Comparison of ENCODE assay signal across 16 cellular contexts in the genomic region with DNA sequence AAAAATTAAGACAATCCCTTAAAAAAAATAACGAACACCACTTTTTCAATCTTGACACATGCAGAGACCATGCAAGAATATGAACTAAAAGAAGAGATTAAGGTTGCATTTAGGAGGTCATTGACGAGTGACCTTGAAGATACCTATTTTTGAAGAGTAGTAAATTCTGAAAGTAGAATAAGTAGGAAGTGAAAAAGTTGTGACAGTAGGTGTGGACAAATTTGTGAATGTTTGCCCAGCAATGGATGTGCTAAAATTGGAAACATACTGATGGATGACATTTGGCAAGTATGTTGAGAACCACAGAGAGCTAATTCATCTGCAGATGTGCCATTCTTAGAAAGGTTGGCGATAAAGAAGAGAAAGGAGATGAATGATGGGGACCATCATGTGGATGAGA.
DNase-seq lines count a peak whose midpoint lies in the region; ATAC-seq, FAIRE-seq and TF ChIP-seq lines count a peak whose summit lies in the region.
"Had no signal": no experiment of that assay in that cellular context is flagged by ENCODE, and none has a peak within 500 bp of the region (broad histone marks: within the 10 kb centered on the region; RNA-seq: fewer than 3 reads in every experiment).

No MANE protein-coding gene starts in this region.

- no peak for TF ChIP-seq CTCF in GM12878 (IDR thresholded peaks at IDR 0.05 in 2 of 3, conservative IDR thresholded peaks at IDR 0.05 in 1 of 3; ENCODE audit: control insufficient read depth in 2 of 3, extremely low read depth in 1 of 3, insufficient read depth in 1 of 3, low read depth in 3 of 3, low read length in 3 of 3)

- no peaks in the 10 kb centered on the region for H3K9me3 Mint-ChIP-seq in T-helper 2 cell treated with Interferon-gamma antibody and Interleukin-4, amounts not matched to agents 5 μg/mL and 100 μg/mL, for 36 hours

- in situ Hi-C loops in GM12878 (cut with MboI) = loop anchor here (10.0 to 25.0 kb wide), 2 partner anchors 306 to 1189 kb away; a partner anchor contains a TSS

- ATAC-seq in GM18508 (IDR thresholded peaks at IDR 0.05; ENCODE audit: insufficient read depth, unreplicated experiment) = peak; percentile 58
- ATAC-seq in GM19351 (IDR thresholded peaks at IDR 0.05; ENCODE audit: unreplicated experiment) = peak; percentile 78
- peak; percentile 62 for ATAC-seq in HG02852 (IDR thresholded peaks at IDR 0.05; ENCODE audit: unreplicated experiment)
- ATAC-seq in GM12878 = peak; percentile 64
- ATAC-seq: HCT116 had no signal

- TF ChIP-seq RAD21 in GM12878 (IDR thresholded peaks at IDR 0.05; ENCODE audit: insufficient read depth, low read depth, low read length) = no peak

- H4K20me1 ChIP-seq in GM12878 (ENCODE audit: control insufficient read depth, insufficient read depth) = no peaks in the 10 kb centered on the region

- no peak overlapping the region for H3K9ac ChIP-seq in GM12878 (ENCODE audit: control insufficient read depth, insufficient read depth, low read length)

- 30% methylated on average over 3 of the region's 3 CpGs for WGBS in GM12878 (ENCODE audit: insufficient coverage, insufficient replicate concordance, low lambda C conversion rate, missing lambda C conversion rate)

- H3K27ac ChIP-seq in GM12878 (ENCODE audit: control insufficient read depth, insufficient read depth) = no peak overlapping the region

- no peak for TF ChIP-seq POLR2A in GM12878 (IDR thresholded peaks at IDR 0.05; ENCODE audit: low read depth, low read length)

- SMC1A ChIA-PET in GM12878 (lab: Charles Lee; ENCODE audit: uncharacterized antibody, unreplicated experiment) = interaction anchor here (1.7 kb wide), 1 partner anchor 9 kb away, joined by 6 read pairs; no protein-coding TSS in a partner anchor

- no peak overlapping the region for H2AFZ ChIP-seq in GM12878 (ENCODE audit: control insufficient read depth, low read depth, low read length)

- no peaks in the 10 kb centered on the region for H3K36me3 Mint-ChIP-seq in T-helper 2 cell treated with Interferon-gamma antibody and Interleukin-4, amounts not matched to agents 5 μg/mL and 100 μg/mL, for 36 hours (ENCODE audit: low read depth)
- H3K36me3 Mint-ChIP-seq: CD14-positive monocyte had no signal

- no peaks in the 10 kb centered on the region for H3K27me3 Mint-ChIP-seq in T-helper 2 cell treated with Interferon-gamma antibody and Interleukin-4, amounts not matched to agents 5 μg/mL and 100 μg/mL, for 36 hours (ENCODE audit: low read depth)

- no peaks in the 10 kb centered on the region for H3K4me1 ChIP-seq in GM12878 (ENCODE audit: control insufficient read depth, insufficient read depth, low read length)

- H3K4me3 Mint-ChIP-seq in T-helper 2 cell treated with Interferon-gamma antibody and Interleukin-4, amounts not matched to agents 5 μg/mL and 100 μg/mL, for 36 hours = no peak overlapping the region
- H3K4me3 Mint-ChIP-seq: CD14-positive monocyte had no signal

- no peak overlapping the region for H3K4me3 ChIP-seq in GM12878

- H3K4me2 ChIP-seq in GM12878 (ENCODE audit: control insufficient read depth, insufficient read depth) = no peak overlapping the region

- DNase-seq in GM12878 (ENCODE audit: low read depth, low spot score) (no peak), epidermal melanocyte (ENCODE audit: insufficient read length, low spot score) (no peak)
- DNase-seq in T-helper 2 cell treated with Interferon-gamma antibody and Interleukin-4, amounts not matched to agents 5 μg/mL and 100 μg/mL, for 36 hours (ENCODE audit: low spot score) = no peak
- no peak for DNase-seq in activated CD8-positive, alpha-beta memory T cell treated with anti-CD3 and anti-CD28 coated beads, Interleukin-2, amount 50 U/mL, for 48 hours
- DNase-seq: COR-L47, KG1, NCI-H1105, NCI-H187, NCI-H2171, NCI-H82, T-helper 2 cell had no signal

- TF ChIP-seq EP300 in GM12878 (IDR thresholded peaks at IDR 0.05; ENCODE audit: borderline replicate concordance in 1 of 2, control insufficient read depth in 1 of 2, low read depth in 2 of 2, low read length in 2 of 2) = no peak

- no peak overlapping the region for H3K27ac Mint-ChIP-seq in T-helper 2 cell treated with Interferon-gamma antibody and Interleukin-4, amounts not matched to agents 5 μg/mL and 100 μg/mL, for 36 hours
- H3K27ac Mint-ChIP-seq: CD14-positive monocyte had no signal

- FAIRE-seq in GM12878 (lab: Jason Lieb, UNC) = no peak

- H3K9me3 ChIP-seq in GM12878 (replicated peaks; ENCODE audit: control insufficient read depth, insufficient read depth, low read length) = no peaks in the 10 kb centered on the region; the same call in 2 of the 3 replicates

- H3K79me2 ChIP-seq in GM12878 (ENCODE audit: control insufficient read depth, insufficient read depth, low read length) = no peaks in the 10 kb centered on the region

- CTCF ChIA-PET in GM12878 (lab: Yijun Ruan, JAX) = no interaction called here

- intact Hi-C loops in GM12878 (cut with micrococcal nuclease; ENCODE audit: unreplicated experiment) = no loop called here

- no peaks in the 10 kb centered on the region for H3K4me1 Mint-ChIP-seq in T-helper 2 cell treated with Interferon-gamma antibody and Interleukin-4, amounts not matched to agents 5 μg/mL and 100 μg/mL, for 36 hours (ENCODE audit: low read depth)
- H3K4me1 Mint-ChIP-seq: CD14-positive monocyte had no signal

- RAD21 ChIA-PET in GM12878 (lab: Charles Lee; ENCODE audit: unreplicated experiment) = interaction anchor here (0.6 to 1.8 kb wide), 2 partner anchors 9 to 333 kb away, joined by 3 to 5 read pairs; no protein-coding TSS in a partner anchor

- H3K36me3 ChIP-seq in GM12878 (ENCODE audit: control insufficient read depth in 2 of 2, insufficient read depth in 2 of 2, low read length in 1 of 2) = no peaks in the 10 kb centered on the region

- no peaks in the 10 kb centered on the region for H3K27me3 ChIP-seq in GM12878 (replicated peaks in 1 of 2; ENCODE audit: control insufficient read depth in 2 of 2, insufficient read depth in 2 of 2, low read length in 1 of 2)

- no TSS peak for BruUV-seq in GM12878 (replicated peaks; lab: Mats Ljungman, UMichigan)

- POLR2A ChIA-PET in GM12878 (lab: Charles Lee) = no interaction called here

TF ChIP-seq in GM12878, 131 proteins besides CTCF, POLR2A, EP300 and RAD21:
- TF ChIP-seq CEBPB (IDR thresholded peaks at IDR 0.05; ENCODE audit: borderline replicate concordance in 1 of 2, low read depth in 2 of 2, low read length in 2 of 2) = no peak
- no peak for TF ChIP-seq SRF (IDR thresholded peaks at IDR 0.05; ENCODE audit: low read depth in 2 of 2, low read length in 2 of 2)
- peak; percentile 53 to 66; a peak in 2 of 4 replicates for TF ChIP-seq IKZF2 (IDR thresholded peaks at IDR 0.05)
- TF ChIP-seq TCF7 (IDR thresholded peaks at IDR 0.05; ENCODE audit: borderline replicate concordance) = no peak
- peak; percentile 68; the same call in 1 of the 2 replicates for TF ChIP-seq MEF2A (IDR thresholded peaks at IDR 0.05; ENCODE audit: insufficient read depth, low read depth, low read length)
- TF ChIP-seq ESRRA (IDR thresholded peaks at IDR 0.05; ENCODE audit: low read length) = peak; percentile 90; the same call in 1 of the 2 replicates
- TF ChIP-seq NR2F1 (conservative IDR thresholded peaks at IDR 0.05) = peak; percentile 57
- TF ChIP-seq, protein P1, sequence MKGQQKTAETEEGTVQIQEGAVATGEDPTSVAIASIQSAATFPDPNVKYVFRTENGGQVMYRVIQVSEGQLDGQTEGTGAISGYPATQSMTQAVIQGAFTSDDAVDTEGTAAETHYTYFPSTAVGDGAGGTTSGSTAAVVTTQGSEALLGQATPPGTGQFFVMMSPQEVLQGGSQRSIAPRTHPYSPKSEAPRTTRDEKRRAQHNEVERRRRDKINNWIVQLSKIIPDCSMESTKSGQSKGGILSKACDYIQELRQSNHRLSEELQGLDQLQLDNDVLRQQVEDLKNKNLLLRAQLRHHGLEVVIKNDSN (IDR thresholded peaks at IDR 0.05; ENCODE audit: borderline replicate concordance, extremely low read length, insufficient read depth, low read depth, low read length) = no peak
- TF ChIP-seq, protein P2, sequence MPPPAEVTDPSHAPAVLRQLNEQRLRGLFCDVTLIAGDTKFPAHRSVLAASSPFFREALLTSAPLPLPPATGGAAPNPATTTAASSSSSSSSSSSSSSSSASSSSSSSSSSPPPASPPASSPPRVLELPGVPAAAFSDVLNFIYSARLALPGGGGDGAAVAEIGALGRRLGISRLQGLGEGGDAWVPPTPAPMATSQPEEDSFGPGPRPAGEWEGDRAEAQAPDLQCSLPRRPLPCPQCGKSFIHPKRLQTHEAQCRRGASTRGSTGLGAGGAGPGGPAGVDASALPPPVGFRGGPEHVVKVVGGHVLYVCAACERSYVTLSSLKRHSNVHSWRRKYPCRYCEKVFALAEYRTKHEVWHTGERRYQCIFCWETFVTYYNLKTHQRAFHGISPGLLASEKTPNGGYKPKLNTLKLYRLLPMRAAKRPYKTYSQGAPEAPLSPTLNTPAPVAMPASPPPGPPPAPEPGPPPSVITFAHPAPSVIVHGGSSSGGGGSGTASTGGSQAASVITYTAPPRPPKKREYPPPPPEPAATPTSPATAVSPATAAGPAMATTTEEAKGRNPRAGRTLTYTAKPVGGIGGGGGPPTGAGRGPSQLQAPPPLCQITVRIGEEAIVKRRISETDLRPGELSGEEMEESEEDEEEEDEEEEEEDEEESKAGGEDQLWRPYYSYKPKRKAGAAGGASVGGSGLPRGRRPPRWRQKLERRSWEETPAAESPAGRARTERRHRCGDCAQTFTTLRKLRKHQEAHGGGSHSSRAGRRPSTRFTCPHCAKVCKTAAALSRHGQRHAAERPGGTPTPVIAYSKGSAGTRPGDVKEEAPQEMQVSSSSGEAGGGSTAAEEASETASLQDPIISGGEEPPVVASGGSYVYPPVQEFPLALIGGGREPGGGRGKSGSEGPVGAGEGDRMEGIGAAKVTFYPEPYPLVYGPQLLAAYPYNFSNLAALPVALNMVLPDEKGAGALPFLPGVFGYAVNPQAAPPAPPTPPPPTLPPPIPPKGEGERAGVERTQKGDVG (CRISPR knock-in tag; IDR thresholded peaks at IDR 0.05) = no peak
- TF ChIP-seq ZZZ3 (IDR thresholded peaks at IDR 0.05; ENCODE audit: control insufficient read depth, insufficient read length, low read depth) = no peak
- TF ChIP-seq SPI1 (IDR thresholded peaks at IDR 0.05; ENCODE audit: borderline replicate concordance, insufficient read depth, low read depth, low read length) = 0 out of 2 replicates have a peak, but pooled peaks have one; percentile 27
- TF ChIP-seq DPF2 (IDR thresholded peaks at IDR 0.05) = peak; percentile 19; the same call in 1 of the 2 replicates
- TF ChIP-seq, protein P3, sequence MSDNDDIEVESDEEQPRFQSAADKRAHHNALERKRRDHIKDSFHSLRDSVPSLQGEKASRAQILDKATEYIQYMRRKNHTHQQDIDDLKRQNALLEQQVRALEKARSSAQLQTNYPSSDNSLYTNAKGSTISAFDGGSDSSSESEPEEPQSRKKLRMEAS (IDR thresholded peaks at IDR 0.05; ENCODE audit: low read depth, low read length) = no peak
- peak; percentile 66; the same call in 1 of the 2 replicates for TF ChIP-seq MTA2 (IDR thresholded peaks at IDR 0.05; ENCODE audit: low read depth)
- TF ChIP-seq IKZF1 (conservative IDR thresholded peaks at IDR 0.05) = peak; percentile 52
- peak; percentile 88 for TF ChIP-seq MEF2B (IDR thresholded peaks at IDR 0.05; ENCODE audit: partially characterized antibody, poor library complexity, severe bottlenecking)
